Comparison of ENCODE assay signal across 8 cellular contexts in genomic region chr10:14009315-14010082, GRCh38.
DNase-seq lines count a peak whose midpoint lies in the region; ATAC-seq and TF ChIP-seq lines count a peak whose summit lies in the region.

No MANE protein-coding gene starts in this region.

- H3K36me3 ChIP-seq in esophagus squamous epithelium = no peaks in the 10 kb centered on the region
- no peaks in the 10 kb centered on the region for H3K36me3 ChIP-seq in skeletal muscle tissue (ENCODE audit: control insufficient read depth in 3 of 3, insufficient read depth in 3 of 3, low read length in 3 of 3)

- peak; percentile 54 for ATAC-seq in HG03378 (IDR thresholded peaks at IDR 0.05; ENCODE audit: unreplicated experiment)

- TF ChIP-seq POLR2A in esophagus squamous epithelium (IDR thresholded peaks at IDR 0.05) = peak in 1 of 4 donors; percentile 37

- H3K27ac ChIP-seq in esophagus squamous epithelium (peak overlapping the region in 3 of 4 donors; percentile 21 to 69 (median 64)), skeletal muscle tissue (ENCODE audit: low read depth, low read length) (peak overlapping the region; percentile 20)

- H3K4me3 ChIP-seq in esophagus squamous epithelium (peak overlapping the region in 3 of 4 donors; percentile 26 to 60 (median 36)), skeletal muscle tissue (ENCODE audit: low read length in 3 of 3) (peak overlapping the region; percentile 49 to 65 (median 64))

- peak overlapping the region; percentile 7 to 65 (median 45) for H3K9ac ChIP-seq in skeletal muscle tissue (ENCODE audit: low read depth in 1 of 3, low read length in 3 of 3)

- DNase-seq in Daoy (ENCODE audit: low read depth) (peak; percentile 89), esophagus squamous epithelium (lab: John Stamatoyannopoulos, UW) (no peak), NCI-H1694 (lab: John Stamatoyannopoulos, UW) (no peak), HuH-7 (ENCODE audit: low spot score) (no peak), occipital lobe (lab: John Stamatoyannopoulos, UW) (no peak)
- DNase-seq in activated CD8-positive, alpha-beta memory T cell treated with anti-CD3 and anti-CD28 coated beads for 48 hours (ENCODE audit: low read depth in 2 of 3, low spot score in 2 of 3) = peak; percentile 11 to 31 (median 23)

- no peak for TF ChIP-seq CTCF in esophagus squamous epithelium (IDR thresholded peaks at IDR 0.05)

- peaks cover 0 to 23% (median 4%) of the 10 kb centered on the region in 3 donors for H3K4me1 ChIP-seq in esophagus squamous epithelium
- peaks cover 8 to 21% (median 18%) of the 10 kb centered on the region in 3 donors for H3K4me1 ChIP-seq in skeletal muscle tissue (ENCODE audit: control insufficient read depth in 3 of 3, insufficient read depth in 3 of 3, low read length in 3 of 3)

- H3K9me3 ChIP-seq in esophagus squamous epithelium = no peaks in the 10 kb centered on the region
- H3K9me3 ChIP-seq in skeletal muscle tissue (ENCODE audit: control insufficient read depth in 3 of 3, low read length in 3 of 3) = no peaks in the 10 kb centered on the region

- intact Hi-C loops in esophagus squamous epithelium (cut with DNase I) = no loop called here

- H3K27me3 ChIP-seq in esophagus squamous epithelium = peaks cover 0 to 12% (median 0%) of the 10 kb centered on the region in 4 donors
- H3K27me3 ChIP-seq in skeletal muscle tissue (ENCODE audit: control insufficient read depth in 3 of 3, insufficient read depth in 3 of 3, low read length in 3 of 3) = peaks cover 10 to 18% (median 16%) of the 10 kb centered on the region in 3 donors

- WGBS in esophagus squamous epithelium, 2 donors = 28 to 58% methylated on average over 21 to 23 of the region's 23 CpGs

Comparison
In these comparisons a context has a peak if more than half of its experiments do, and no peak if none do; other contexts are left out.
1. DNase-seq: peak in Daoy (single experiment) and activated CD8-positive, alpha-beta memory T cell treated with anti-CD3 and anti-CD28 coated beads for 48 hours (3 of 3); none in esophagus squamous epithelium (single experiment), NCI-H1694 (single experiment), HuH-7 (single experiment) and occipital lobe (single experiment).